ENCODE assay signal across 9 cellular contexts in genomic region chr10:29688230-29688634, GRCh38. TPM values are rescaled to one million over a fixed set of nuclear protein-coding genes. Genes with fewer than 3 reads are reported as not detected.
DNase-seq lines count a peak whose midpoint lies in the region; ATAC-seq lines count a peak whose summit lies in the region.
"Had no signal": no experiment of that assay in that cellular context is flagged by ENCODE, and none has a peak within 500 bp of the region (broad histone marks: within the 10 kb centered on the region; RNA-seq: fewer than 3 reads in every experiment).

No MANE protein-coding gene starts in this region.

- no peaks in the 10 kb centered on the region for H3K9me3 ChIP-seq in trophoblast cell (ENCODE audit: insufficient read depth, low read depth, low read length)

- H4K91ac ChIP-seq in trophoblast cell (ENCODE audit: low read depth, low read length) = no peak overlapping the region

- H3K4me1 Mint-ChIP-seq in stimulated activated naive B cell treated with anti-CD40 and anti-IgM and Interleukin-4, amounts not matched to agents 10 μg/mL and 1 μg/mL and 100 μg/mL, for 72 hours = no peaks in the 10 kb centered on the region
- H3K4me1 Mint-ChIP-seq in activated T-cell treated with anti-CD3 and anti-CD28 coated beads, Interleukin-2, amount 50 U/mL, for 4 hours (ENCODE audit: low read depth) = peaks cover 61% of the 10 kb centered on the region

- no peak overlapping the region for H4K12ac ChIP-seq in trophoblast cell (ENCODE audit: low read depth, low read length)

- no peak overlapping the region for H3K9ac ChIP-seq in trophoblast cell (ENCODE audit: low read length)

- no peak overlapping the region for H3K4me3 Mint-ChIP-seq in stimulated activated naive B cell treated with anti-CD40 and anti-IgM and Interleukin-4, amounts not matched to agents 10 μg/mL and 1 μg/mL and 100 μg/mL, for 72 hours
- H3K4me3 Mint-ChIP-seq in activated T-cell treated with anti-CD3 and anti-CD28 coated beads, Interleukin-2, amount 50 U/mL, for 4 hours = no peak overlapping the region

- no peak overlapping the region for H3K27ac Mint-ChIP-seq in stimulated activated naive B cell treated with anti-CD40 and anti-IgM and Interleukin-4, amounts not matched to agents 10 μg/mL and 1 μg/mL and 100 μg/mL, for 72 hours

- H3K36me3 ChIP-seq in trophoblast cell (ENCODE audit: control insufficient read depth in 1 of 2, insufficient read depth in 2 of 2, low read length in 2 of 2) = peaks cover 0 to 6% of the 10 kb centered on the region in 2 experiments

- H2AK5ac ChIP-seq in trophoblast cell (ENCODE audit: low read length) = no peak overlapping the region

- no peaks in the 10 kb centered on the region for H3K27me3 ChIP-seq in trophoblast cell (ENCODE audit: insufficient read depth, low read length)

- no peak overlapping the region for H2BK5ac ChIP-seq in trophoblast cell (ENCODE audit: low read depth, low read length, poor library complexity)

- no peaks in the 10 kb centered on the region for H3K36me3 Mint-ChIP-seq in stimulated activated naive B cell treated with anti-CD40 and anti-IgM and Interleukin-4, amounts not matched to agents 10 μg/mL and 1 μg/mL and 100 μg/mL, for 72 hours
- H3K36me3 Mint-ChIP-seq in activated T-cell treated with anti-CD3 and anti-CD28 coated beads, Interleukin-2, amount 50 U/mL, for 4 hours (ENCODE audit: insufficient read depth) = peaks cover 29% of the 10 kb centered on the region

- no peak overlapping the region for H3K14ac ChIP-seq in trophoblast cell (ENCODE audit: low read length)

- no peak overlapping the region for H3K18ac ChIP-seq in trophoblast cell (ENCODE audit: low read length)

- H3K27me3 Mint-ChIP-seq in stimulated activated naive B cell treated with anti-CD40 and anti-IgM and Interleukin-4, amounts not matched to agents 10 μg/mL and 1 μg/mL and 100 μg/mL, for 72 hours = no peaks in the 10 kb centered on the region
- H3K27me3 Mint-ChIP-seq in activated T-cell treated with anti-CD3 and anti-CD28 coated beads, Interleukin-2, amount 50 U/mL, for 4 hours (ENCODE audit: low read depth) = no peaks in the 10 kb centered on the region

- ATAC-seq in GM19324 (IDR thresholded peaks at IDR 0.05; ENCODE audit: low FRiP score, unreplicated experiment) = no peak
- no peak for ATAC-seq in stimulated activated naive B cell treated with anti-CD40 and anti-IgM and Interleukin-4, amounts not matched to agents 10 μg/mL and 1 μg/mL and 100 μg/mL, for 72 hours (replicated peaks)
- no peak for ATAC-seq in activated T-cell treated with anti-CD3 and anti-CD28 coated beads, Interleukin-2, amount 50 U/mL, for 4 hours

- H2AFZ ChIP-seq in trophoblast cell (ENCODE audit: insufficient read depth, low read length, poor library complexity) = no peak overlapping the region

- H3K4me1 ChIP-seq in trophoblast cell (ENCODE audit: control insufficient read depth in 1 of 2, insufficient read depth in 2 of 2, low read length in 2 of 2) = peaks cover 5 to 13% of the 10 kb centered on the region in 2 experiments

- no peaks in the 10 kb centered on the region for H3K79me2 ChIP-seq in trophoblast cell (ENCODE audit: control insufficient read depth, insufficient read depth, low read length, poor library complexity)

- no peak overlapping the region for H3K4ac ChIP-seq in trophoblast cell (ENCODE audit: low read depth, low read length)

- H4K8ac ChIP-seq in trophoblast cell (ENCODE audit: low read depth, low read length) = no peak overlapping the region

- no peak overlapping the region for H2BK120ac ChIP-seq in trophoblast cell (ENCODE audit: insufficient read depth, low read length, poor library complexity)

- WGBS in trophoblast cell (ENCODE audit: extremely low coverage, insufficient coverage, insufficient read length) = no CpG with 5 or more reads among the region's 7 CpGs

- no peak overlapping the region for H2BK12ac ChIP-seq in trophoblast cell (ENCODE audit: low read length)

- DNase-seq in ELF-1 (ENCODE audit: low read depth, low spot score) (peak; percentile 92), NCI-H345 treated with DMSO at 0.1 percent for 48 hours (lab: John Stamatoyannopoulos, UW; ENCODE audit: unreplicated experiment) (peak; percentile 34), fibroblast of peridontal ligament (ENCODE audit: extremely low read depth) (peak; percentile 26), trophoblast cell (no peak), H4 (ENCODE audit: low spot score) (no peak)
- DNase-seq in stimulated activated naive B cell treated with anti-CD40 and anti-IgM and Interleukin-4, amounts not matched to agents 10 μg/mL and 1 μg/mL and 100 μg/mL, for 72 hours = no peak
- DNase-seq in activated T-cell treated with anti-CD3 and anti-CD28 coated beads, Interleukin-2, amount 50 U/mL, for 4 hours = no peak
- DNase-seq: NCI-H446 treated with DMSO at 0.1 percent for 48 hours had no signal

- no peak overlapping the region for H3K4me3 ChIP-seq in trophoblast cell (ENCODE audit: low read depth, low read length)

- H3K79me1 ChIP-seq in trophoblast cell (ENCODE audit: low read length) = peaks cover 4% of the 10 kb centered on the region

- no peaks in the 10 kb centered on the region for H3K9me3 Mint-ChIP-seq in stimulated activated naive B cell treated with anti-CD40 and anti-IgM and Interleukin-4, amounts not matched to agents 10 μg/mL and 1 μg/mL and 100 μg/mL, for 72 hours
- no peaks in the 10 kb centered on the region for H3K9me3 Mint-ChIP-seq in activated T-cell treated with anti-CD3 and anti-CD28 coated beads, Interleukin-2, amount 50 U/mL, for 4 hours

- peak overlapping the region; percentile 48 for H3K4me2 ChIP-seq in trophoblast cell (ENCODE audit: low read length)

- peak overlapping the region; percentile 36 for H3K27ac ChIP-seq in trophoblast cell (ENCODE audit: low read depth, low read length)

- H3K23ac ChIP-seq in trophoblast cell (ENCODE audit: low read length) = no peak overlapping the region

RNA-seq across cellular contexts. Expression of gene SVIL, which starts 53.5 kb away (rescaled TPM):
- polyA plus RNA-seq in trophoblast cell (2013) = 25.1 and 25.3 TPM in 2 replicates
- total RNA-seq in activated T-cell treated with anti-CD3 and anti-CD28 coated beads, Interleukin-2, amount 50 U/mL, for 4 hours = 10 to 100 TPM in 1 of 3 donors, 1 to 10 TPM in 2; 6.4 to 11.1 (median 9.5) TPM
- total RNA-seq in H4 (2014; rRNA removed; shearing (Covaris generic)) = 4.7 and 125 TPM in 2 replicates

Comparison
In these comparisons a context has a peak if more than half of its experiments do, and no peak if none do; other contexts are left out.
1. DNase-seq: peak in ELF-1 (single experiment), NCI-H345 treated with DMSO at 0.1 percent for 48 hours (single experiment) and fibroblast of peridontal ligament (single experiment); none in trophoblast cell (0 of 2), stimulated activated naive B cell treated with anti-CD40 and anti-IgM and Interleukin-4, amounts not matched to agents 10 μg/mL and 1 μg/mL and 100 μg/mL, for 72 hours (single experiment), activated T-cell treated with anti-CD3 and anti-CD28 coated beads, Interleukin-2, amount 50 U/mL, for 4 hours (single experiment) and H4 (single experiment).